21 cellular contexts compared by ENCODE assay signal in genomic region chr2:179449010-179449409, GRCh38.
DNase-seq lines count a peak whose midpoint lies in the region; ATAC-seq and TF ChIP-seq lines count a peak whose summit lies in the region.
"Had no signal": no experiment of that assay in that cellular context is flagged by ENCODE, and none has a peak within 500 bp of the region (broad histone marks: within the 10 kb centered on the region; RNA-seq: fewer than 3 reads in every experiment).

No MANE protein-coding gene starts in this region.

- in situ Hi-C loops in GM13976 (cut with MboI; ENCODE audit: low sequenced_read_pairs, unreplicated experiment): loop anchor here (25.0 kb wide), 2 partner anchors 237 to 662 kb away; no protein-coding TSS in a partner anchor

- ATAC-seq in GM21529 (IDR thresholded peaks at IDR 0.05; ENCODE audit: unreplicated experiment) (peak; percentile 94), HG03139 (IDR thresholded peaks at IDR 0.05; ENCODE audit: unreplicated experiment) (peak; percentile 76)
- ATAC-seq: naive thymus-derived CD4-positive, alpha-beta T cell; stimulated activated effector memory CD8-positive, alpha-beta T cell treated with anti-CD3 and anti-CD28 coated beads, Interleukin-12 subunit alpha, Interleukin-12 subunit beta, amount 100 ng/mL, for 72 hours had no signal

- H3K27me3 ChIP-seq in esophagus squamous epithelium: no peaks in the 10 kb centered on the region
- H3K27me3 ChIP-seq: tibial artery had no signal

- DNase-seq in NOMO-1 treated with DMSO at 0.1 percent for 48 hours (lab: John Stamatoyannopoulos, UW; ENCODE audit: unreplicated experiment): peak; percentile 47
- no peak for DNase-seq in NOMO-1 treated with dmso at 0.1 percent for 144 hours (lab: John Stamatoyannopoulos, UW; ENCODE audit: unreplicated experiment)
- no peak for DNase-seq in esophagus squamous epithelium (lab: John Stamatoyannopoulos, UW)
- DNase-seq in GM13976 (ENCODE audit: low spot score): no peak
- DNase-seq in anterior cingulate cortex (lab: John Stamatoyannopoulos, UW): no peak
- DNase-seq in activated effector memory CD4-positive, alpha-beta T cell treated with anti-CD3 and anti-CD28 coated beads, Interleukin-2, amount 50 U/mL, for 16 hours: no peak
- DNase-seq: 8988T; activated CD4-positive, CD25-positive, alpha-beta regulatory T cell treated with anti-CD3 and anti-CD28 coated beads, Interleukin-2, amount 50 U/mL, for 72 hours; activated naive CD4-positive, alpha-beta T cell treated with anti-CD3 and anti-CD28 coated beads for 36 hours; DMS79 treated with DMSO at 0.1 percent for 48 hours; naive thymus-derived CD4-positive, alpha-beta T cell; NCI-H1092 treated with DMSO at 0.1 percent for 48 hours; NCI-H748 treated with DMSO at 0.1 percent for 48 hours; small intestine; T-helper 2 cell; tibial artery had no signal

- H3K9me3 ChIP-seq in esophagus squamous epithelium: no peaks in the 10 kb centered on the region
- H3K9me3 ChIP-seq: tibial artery had no signal

- H3K36me3 ChIP-seq in esophagus squamous epithelium: no peaks in the 10 kb centered on the region
- H3K36me3 ChIP-seq: tibial artery had no signal

- TF ChIP-seq CTCF in esophagus squamous epithelium (IDR thresholded peaks at IDR 0.05) (no peak), GM13976 (IDR thresholded peaks at IDR 0.05; ENCODE audit: borderline replicate concordance, control extremely low read depth, extremely low read depth, insufficient read depth, missing control alignments) (no peak)

- H3K27ac ChIP-seq in esophagus squamous epithelium: no peak overlapping the region
- H3K27ac ChIP-seq: C4-2B, tibial artery had no signal

- 74 to 86% methylated on average over 4 of the region's 4 CpGs for WGBS in esophagus squamous epithelium, 2 donors

- TF ChIP-seq POLR2A in esophagus squamous epithelium (IDR thresholded peaks at IDR 0.05): no peak

- no peak overlapping the region for H3K4me3 ChIP-seq in esophagus squamous epithelium
- H3K4me3 ChIP-seq: lung, tibial artery had no signal

- intact Hi-C loops in esophagus squamous epithelium (cut with DNase I): no loop called here

- no peaks in the 10 kb centered on the region for H3K4me1 ChIP-seq in esophagus squamous epithelium
- H3K4me1 ChIP-seq: tibial artery had no signal
